Comparison of ENCODE assay signal across 19 cellular contexts in genomic region chr14:59529189-59529588, GRCh38. TPM values are rescaled to one million over a fixed set of nuclear protein-coding genes. Genes with fewer than 3 reads are reported as not detected.
A peak's percentile ranks its signal among the peaks of the same experiment; 100 is the strongest.
DNase-seq lines count a peak whose midpoint lies in the region; ATAC-seq, FAIRE-seq and TF ChIP-seq lines count a peak whose summit lies in the region.
"Had no signal": no experiment of that assay in that cellular context is flagged by ENCODE, and none has a peak within 500 bp of the region (broad histone marks: within the 10 kb centered on the region; RNA-seq: fewer than 3 reads in every experiment).

No MANE protein-coding gene starts in this region.

- H3K4me3 Mint-ChIP-seq in immature natural killer cell: no peak overlapping the region
- H3K4me3 Mint-ChIP-seq in activated T-helper 2 cell treated with anti-CD3 and anti-CD28 coated beads, Interferon-gamma antibody, Interleukin-2, Interleukin-4, amounts not matched to agents 10 μg/mL and 5 μg/mL and 100 μg/mL, durations not matched to agents 14 hours and 24 hours and 36 hours (ENCODE audit: low read depth): no peak overlapping the region

- no peaks in the 10 kb centered on the region for H3K36me3 Mint-ChIP-seq in immature natural killer cell
- H3K36me3 Mint-ChIP-seq in activated T-helper 2 cell treated with anti-CD3 and anti-CD28 coated beads, Interferon-gamma antibody, Interleukin-2, Interleukin-4, amounts not matched to agents 10 μg/mL and 5 μg/mL and 100 μg/mL, durations not matched to agents 14 hours and 24 hours and 36 hours (ENCODE audit: low read depth): no peaks in the 10 kb centered on the region

- H3K36me3 ChIP-seq in left lung: no peaks in the 10 kb centered on the region

- H3K27me3 Mint-ChIP-seq in immature natural killer cell (ENCODE audit: low read depth in 3 of 3): peaks cover 0 to 6% (median 5%) of the 10 kb centered on the region in 3 donors
- peaks cover 6% of the 10 kb centered on the region for H3K27me3 Mint-ChIP-seq in activated T-helper 2 cell treated with anti-CD3 and anti-CD28 coated beads, Interferon-gamma antibody, Interleukin-2, Interleukin-4, amounts not matched to agents 10 μg/mL and 5 μg/mL and 100 μg/mL, durations not matched to agents 14 hours and 24 hours and 36 hours (ENCODE audit: low read depth)

- DNase-seq in DMS 273 (lab: John Stamatoyannopoulos, UW; ENCODE audit: unreplicated experiment): peak; percentile 82
- DNase-seq in HTR-8/SVneo (ENCODE audit: insufficient read length, low spot score): no peak
- peak; percentile 64 for DNase-seq in NCI-H524 treated with DMSO at 0.1 percent for 48 hours (lab: John Stamatoyannopoulos, UW)
- peak; percentile 42 to 78 for DNase-seq in cerebellar nuclear complex (lab: John Stamatoyannopoulos, UW)
- no peak for DNase-seq in immature natural killer cell
- no peak for DNase-seq in left lung
- DNase-seq in NCI-H345 treated with DMSO at 0.1 percent for 48 hours (lab: John Stamatoyannopoulos, UW; ENCODE audit: unreplicated experiment): no peak
- DNase-seq in activated T-helper 2 cell treated with anti-CD3 and anti-CD28 coated beads, Interferon-gamma antibody, Interleukin-2, Interleukin-4, amounts not matched to agents 10 μg/mL and 5 μg/mL and 100 μg/mL, durations not matched to agents 14 hours and 24 hours and 36 hours (ENCODE audit: low spot score): no peak
- DNase-seq: NCI-H1092, NCI-H187 treated with DMSO at 0.1 percent for 48 hours, NCI-H526, PC-3, SK-N-SH had no signal

- no peak overlapping the region for H3K27ac Mint-ChIP-seq in immature natural killer cell
- H3K27ac Mint-ChIP-seq in activated T-helper 2 cell treated with anti-CD3 and anti-CD28 coated beads, Interferon-gamma antibody, Interleukin-2, Interleukin-4, amounts not matched to agents 10 μg/mL and 5 μg/mL and 100 μg/mL, durations not matched to agents 14 hours and 24 hours and 36 hours: no peak overlapping the region

- TF ChIP-seq CTCF in left lung (IDR thresholded peaks at IDR 0.05): no peak

- intact Hi-C loops in left lung (cut with DNase I): no loop called here
- intact Hi-C loops in activated T-helper 2 cell treated with anti-CD3 and anti-CD28 coated beads, Interferon-gamma antibody, Interleukin-2, Interleukin-4, amounts not matched to agents 10 μg/mL and 5 μg/mL and 100 μg/mL, durations not matched to agents 14 hours and 24 hours and 36 hours (cut with micrococcal nuclease): no loop called here

- H3K9me3 Mint-ChIP-seq in immature natural killer cell: peaks cover 0 to 7% (median 0%) of the 10 kb centered on the region in 6 donors
- H3K9me3 Mint-ChIP-seq in activated T-helper 2 cell treated with anti-CD3 and anti-CD28 coated beads, Interferon-gamma antibody, Interleukin-2, Interleukin-4, amounts not matched to agents 10 μg/mL and 5 μg/mL and 100 μg/mL, durations not matched to agents 14 hours and 24 hours and 36 hours: peaks cover 4% of the 10 kb centered on the region

- no peak overlapping the region for H3K27ac ChIP-seq in left lung
- H3K27ac ChIP-seq: C4-2B had no signal

- ATAC-seq in left lung: no peak
- ATAC-seq: K562, PC-3, Right ventricle myocardium inferior had no signal

- H3K4me3 ChIP-seq in left lung: no peak overlapping the region
- H3K4me3 ChIP-seq: K562 had no signal

- peaks cover 0 to 6% of the 10 kb centered on the region in 2 donors for H3K9me3 ChIP-seq in left lung

- H3K4me1 Mint-ChIP-seq in immature natural killer cell: no peaks in the 10 kb centered on the region
- no peaks in the 10 kb centered on the region for H3K4me1 Mint-ChIP-seq in activated T-helper 2 cell treated with anti-CD3 and anti-CD28 coated beads, Interferon-gamma antibody, Interleukin-2, Interleukin-4, amounts not matched to agents 10 μg/mL and 5 μg/mL and 100 μg/mL, durations not matched to agents 14 hours and 24 hours and 36 hours (ENCODE audit: low read depth)

- H3K4me1 ChIP-seq in left lung: no peaks in the 10 kb centered on the region

- H3K27me3 ChIP-seq in left lung: no peaks in the 10 kb centered on the region

- FAIRE-seq in HTR-8/SVneo (lab: Jason Lieb, UNC): peak; percentile 91
- FAIRE-seq: A204.1, GM12891, K562 had no signal

RNA-seq across cellular contexts. Expression of gene JKAMP, which starts 44.9 kb away (rescaled TPM):
- polyA plus RNA-seq in immature natural killer cell: 100 to 1,000 TPM in 1 of 3 donors, 10 to 100 TPM in 2; 58.0 to 109 (median 69.9) TPM
- 10 to 100 TPM; 41.6 to 53.3 TPM for total RNA-seq in left lung
- 26.0 and 29.6 TPM in 2 replicates for total RNA-seq in activated T-helper 2 cell treated with anti-CD3 and anti-CD28 coated beads, Interferon-gamma antibody, Interleukin-2, Interleukin-4, amounts not matched to agents 10 μg/mL and 5 μg/mL and 100 μg/mL, durations not matched to agents 14 hours and 24 hours and 36 hours

RNA-seq across cellular contexts. Expression of gene L3HYPDH, which starts 45.0 kb away (rescaled TPM):
- polyA plus RNA-seq in immature natural killer cell: 1 to 10 TPM; 1.1 to 5.1 (median 3.6) TPM
- total RNA-seq in left lung: 10 to 100 TPM; 15.8 to 21.2 TPM
- 14.2 and 15.9 TPM in 2 replicates for total RNA-seq in activated T-helper 2 cell treated with anti-CD3 and anti-CD28 coated beads, Interferon-gamma antibody, Interleukin-2, Interleukin-4, amounts not matched to agents 10 μg/mL and 5 μg/mL and 100 μg/mL, durations not matched to agents 14 hours and 24 hours and 36 hours

RNA-seq across cellular contexts. Expression of gene CCDC175, which starts 47.4 kb away (rescaled TPM):
- polyA plus RNA-seq in immature natural killer cell: not detected
- not detected for total RNA-seq in left lung
- not detected in 2 replicates for total RNA-seq in activated T-helper 2 cell treated with anti-CD3 and anti-CD28 coated beads, Interferon-gamma antibody, Interleukin-2, Interleukin-4, amounts not matched to agents 10 μg/mL and 5 μg/mL and 100 μg/mL, durations not matched to agents 14 hours and 24 hours and 36 hours
- total RNA-seq: K562, MCF 10A, PC-3, Right ventricle myocardium inferior had no signal
- polyA plus RNA-seq: K562, SK-N-SH had no signal

Comparison
In these comparisons a context has a peak if more than half of its experiments do, and no peak if none do; other contexts are left out.
1. DNase-seq: peak in DMS 273 (single experiment), NCI-H524 treated with DMSO at 0.1 percent for 48 hours (single experiment) and cerebellar nuclear complex (2 of 2); none in HTR-8/SVneo (single experiment), immature natural killer cell (0 of 3), left lung (0 of 2), NCI-H345 treated with DMSO at 0.1 percent for 48 hours (single experiment) and activated T-helper 2 cell treated with anti-CD3 and anti-CD28 coated beads, Interferon-gamma antibody, Interleukin-2, Interleukin-4, amounts not matched to agents 10 μg/mL and 5 μg/mL and 100 μg/mL, durations not matched to agents 14 hours and 24 hours and 36 hours (single experiment).